Comparison of ENCODE assay signal across 8 cellular contexts in the genomic region with DNA sequence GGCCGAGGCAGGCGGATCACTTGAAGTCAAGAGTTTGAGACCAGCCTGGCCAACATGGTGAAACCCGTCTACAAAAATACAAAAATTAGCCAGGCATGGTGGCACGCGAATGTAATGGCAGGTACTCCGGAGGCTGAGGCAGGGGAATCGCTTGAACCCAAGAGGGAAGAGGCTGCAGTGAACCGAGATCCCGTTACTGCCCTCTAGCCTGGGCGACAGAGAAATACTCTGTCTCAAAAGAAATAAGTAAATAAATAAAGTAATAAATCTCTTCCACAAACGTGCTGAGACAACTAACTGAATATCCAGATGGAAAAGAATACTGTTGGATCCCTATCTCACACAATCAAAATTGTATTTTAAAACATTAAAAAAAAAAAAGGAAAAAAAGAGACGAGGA. TPM values are rescaled to one million over a fixed set of nuclear protein-coding genes. Genes with fewer than 3 reads are reported as not detected.
DNase-seq lines count a peak whose midpoint lies in the region; ATAC-seq and TF ChIP-seq lines count a peak whose summit lies in the region.

No MANE protein-coding gene starts in this region.

- CTCF ChIA-PET in activated naive CD4-positive, alpha-beta T cell treated with anti-CD3 and anti-CD28 coated beads, Interleukin-2, amount 10 ng/mL, durations not matched to agents 7 days and 5 days (lab: Charles Lee) = no interaction called here

- H3K4me3 Mint-ChIP-seq in activated naive CD4-positive, alpha-beta T cell treated with anti-CD3 and anti-CD28 coated beads, Interleukin-2, amount 10 ng/mL, durations not matched to agents 7 days and 5 days = peak overlapping the region; percentile 87
- H3K4me3 Mint-ChIP-seq in brain = peak overlapping the region; percentile 96 to 99 (median 98)

- peaks cover 6 to 15% (median 13%) of the 10 kb centered on the region in 4 donors for H3K4me1 ChIP-seq in transverse colon

- no peak for TF ChIP-seq POLR2A in transverse colon (IDR thresholded peaks at IDR 0.05)

- peaks cover 19% of the 10 kb centered on the region for H3K27me3 ChIP-seq in transverse colon

- intact Hi-C loops in transverse colon (cut with DNase I; ENCODE audit: low total_unique reads) = no loop called here

- H3K4me1 Mint-ChIP-seq in activated naive CD4-positive, alpha-beta T cell treated with anti-CD3 and anti-CD28 coated beads, Interleukin-2, amount 10 ng/mL, durations not matched to agents 7 days and 5 days = peaks cover 28% of the 10 kb centered on the region
- H3K4me1 Mint-ChIP-seq in brain = peaks cover 51% of the 10 kb centered on the region

- DNase-seq in activated naive CD4-positive, alpha-beta T cell treated with anti-CD3 and anti-CD28 coated beads, Interleukin-2, amount 10 ng/mL, durations not matched to agents 7 days and 5 days = no peak
- DNase-seq in activated naive CD4-positive, alpha-beta T cell treated with Interleukin-2 at 50 U/mL for 16 hours = no peak
- DNase-seq in medulla oblongata (ENCODE audit: extremely low spot score) = peak; percentile 7
- no peak for DNase-seq in transverse colon
- no peak for DNase-seq in NCI-H1694 treated with DMSO at 0.1 percent for 48 hours (lab: John Stamatoyannopoulos, UW)
- no peak for DNase-seq in NCI-H524 treated with DMSO at 0.1 percent for 48 hours (lab: John Stamatoyannopoulos, UW)

- peaks cover 0 to 4% (median 0%) of the 10 kb centered on the region in 4 donors for H3K36me3 ChIP-seq in transverse colon

- H3K9me3 ChIP-seq in transverse colon = peaks cover 8% of the 10 kb centered on the region in 2 donors

- TF ChIP-seq CTCF in brain (conservative IDR thresholded peaks at IDR 0.05) (no peak), transverse colon (IDR thresholded peaks at IDR 0.05) (no peak)

- H3K36me3 Mint-ChIP-seq in activated naive CD4-positive, alpha-beta T cell treated with anti-CD3 and anti-CD28 coated beads, Interleukin-2, amount 10 ng/mL, durations not matched to agents 7 days and 5 days = peaks cover 30% of the 10 kb centered on the region
- peaks cover 7% of the 10 kb centered on the region for H3K36me3 Mint-ChIP-seq in brain

- H3K9me3 Mint-ChIP-seq in activated naive CD4-positive, alpha-beta T cell treated with anti-CD3 and anti-CD28 coated beads, Interleukin-2, amount 10 ng/mL, durations not matched to agents 7 days and 5 days = peaks cover 27% of the 10 kb centered on the region
- peaks cover 0 to 5% (median 3%) of the 10 kb centered on the region in 5 experiments for H3K9me3 Mint-ChIP-seq in brain

- TF ChIP-seq EP300 in transverse colon (IDR thresholded peaks at IDR 0.05; ENCODE audit: low read depth) = no peak

- no peak for ATAC-seq in GM19035 (IDR thresholded peaks at IDR 0.05; ENCODE audit: unreplicated experiment)

- peaks cover 23% of the 10 kb centered on the region for H3K27me3 Mint-ChIP-seq in activated naive CD4-positive, alpha-beta T cell treated with anti-CD3 and anti-CD28 coated beads, Interleukin-2, amount 10 ng/mL, durations not matched to agents 7 days and 5 days
- peaks cover 15% of the 10 kb centered on the region for H3K27me3 Mint-ChIP-seq in brain

- H3K27ac Mint-ChIP-seq in activated naive CD4-positive, alpha-beta T cell treated with anti-CD3 and anti-CD28 coated beads, Interleukin-2, amount 10 ng/mL, durations not matched to agents 7 days and 5 days = no peak overlapping the region
- H3K27ac Mint-ChIP-seq in brain = no peak overlapping the region

- 24 to 32% methylated on average over 10 to 12 of the region's 12 CpGs for WGBS in transverse colon (ENCODE audit: low coverage in 1 of 2), 2 donors

- H3K27ac ChIP-seq in transverse colon = peak overlapping the region in 1 of 4 donors; percentile 90

- in situ Hi-C loops in transverse colon (cut with MboI; ENCODE audit: low pct_ligation_motif_present in 1 of 4, low pct_unique_long_range_greater_than_20kb in 1 of 4, low sequenced_read_pairs in 3 of 4) = no loop called here

- peak overlapping the region; percentile 18 to 98 (median 79) for H3K4me3 ChIP-seq in transverse colon

RNA-seq across cellular contexts. Expression of gene ZNF813, which starts 0.8 kb away (rescaled TPM):
- 0.53 TPM for polyA plus RNA-seq in brain (ENCODE audit: insufficient read depth, low read depth, low replicate concordance)
- total RNA-seq in transverse colon = 1 to 10 TPM; 1.9 to 3.8 (median 3.3) TPM

RNA-seq across cellular contexts. Expression of gene ZNF761, which starts 34.9 kb away (rescaled TPM):
- polyA plus RNA-seq in brain (ENCODE audit: insufficient read depth, low read depth, low replicate concordance) = 2.8 TPM
- 10 to 100 TPM in 2 of 4 donors, 1 to 10 TPM in 2; 3.0 to 15.1 (median 10.2) TPM for total RNA-seq in transverse colon
